Comparison of ENCODE assay signal across 8 cellular contexts in the genomic region with DNA sequence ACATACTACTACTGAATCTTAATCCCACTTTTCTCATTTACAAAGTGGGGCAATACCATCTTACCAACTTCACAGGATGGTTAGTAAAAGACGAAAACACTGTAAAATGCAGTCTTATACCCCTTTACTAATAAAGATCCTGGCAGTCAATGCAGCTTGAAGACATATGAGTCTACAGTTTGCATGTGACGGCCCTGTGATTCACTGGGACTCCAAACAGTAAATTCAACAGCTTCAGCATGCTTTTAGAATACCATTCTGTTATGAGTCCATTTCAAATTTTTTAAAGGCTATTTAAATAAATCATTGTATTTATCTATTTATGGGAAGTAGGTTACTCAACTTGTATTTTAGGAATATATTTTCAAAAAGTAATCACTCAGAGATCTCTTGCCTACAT.
"Had no signal": no experiment of that assay in that cellular context is flagged by ENCODE, and none has a peak within 500 bp of the region (broad histone marks: within the 10 kb centered on the region; RNA-seq: fewer than 3 reads in every experiment).

No MANE protein-coding gene starts in this region.

- H3K36me3 ChIP-seq: esophagus muscularis mucosa, neural progenitor cell, thoracic aorta had no signal

- H3K9me3 ChIP-seq: esophagus muscularis mucosa, thoracic aorta had no signal

- H3K4me3 ChIP-seq: esophagus muscularis mucosa, neural progenitor cell, thoracic aorta had no signal

- H3K9ac ChIP-seq: neural progenitor cell, parathyroid adenoma had no signal

- H2AFZ ChIP-seq: neural progenitor cell, parathyroid adenoma had no signal

- H3K4me1 ChIP-seq: esophagus muscularis mucosa, parathyroid adenoma had no signal

- DNase-seq: activated CD4-positive, CD25-positive, alpha-beta regulatory T cell; hippocampal formation; stimulated activated CD4-positive, alpha-beta T cell treated with anti-CD3 and anti-CD28 coated beads, Interleukin-4, amount 100 ng/mL, for 1 hour; stimulated activated CD8-positive, alpha-beta memory T cell treated with anti-CD3 and anti-CD28 coated beads, Interleukin-4, amount 100 ng/mL, for 48 hours had no signal

- H3K27me3 ChIP-seq: esophagus muscularis mucosa had no signal

- H3K27ac ChIP-seq: esophagus muscularis mucosa, neural progenitor cell, parathyroid adenoma, thoracic aorta had no signal

- H3K4me2 ChIP-seq: neural progenitor cell had no signal
